ENCODE assay signal across 1 cellular context in genomic region chr12:31964280-31964679, GRCh38.
TF ChIP-seq lines count a peak whose summit lies in the region.

No MANE protein-coding gene starts in this region.

TF ChIP-seq in GM12878, 131 proteins besides CTCF, POLR2A, EP300 and RAD21 (continued from another document):
- TF ChIP-seq ZNF687 (IDR thresholded peaks at IDR 0.05) (no peak), TAF1 (IDR thresholded peaks at IDR 0.05; ENCODE audit: borderline replicate concordance, low read depth, low read length) (no peak), KLF5 (IDR thresholded peaks at IDR 0.05; ENCODE audit: partially characterized antibody) (no peak), SUZ12 (IDR thresholded peaks at IDR 0.05; ENCODE audit: unreplicated experiment) (no peak), CHD1 (IDR thresholded peaks at IDR 0.05; ENCODE audit: low read depth, low read length) (no peak), ZBTB40 (IDR thresholded peaks at IDR 0.05; ENCODE audit: borderline replicate concordance) (no peak), SREBF1 (IDR thresholded peaks at IDR 0.05; ENCODE audit: low read length) (no peak), PML (IDR thresholded peaks at IDR 0.05; ENCODE audit: low read length) (no peak), CEBPZ (IDR thresholded peaks at IDR 0.05; ENCODE audit: low read depth, low read length) (no peak), RFX5 (IDR thresholded peaks at IDR 0.05; ENCODE audit: low read depth, low read length) (no peak), ZNF384 (IDR thresholded peaks at IDR 0.05; ENCODE audit: borderline replicate concordance, low read depth, low read length) (no peak)
